Comparison of ENCODE assay signal across 8 cellular contexts in genomic region chr16:74296465-74297295, GRCh38. TPM values are rescaled to one million over a fixed set of nuclear protein-coding genes. Genes with fewer than 3 reads are reported as not detected.
DNase-seq lines count a peak whose midpoint lies in the region; ATAC-seq, FAIRE-seq and TF ChIP-seq lines count a peak whose summit lies in the region.

Gene PSMD7 (plus strand): TSS chr16:74296814. CDS start chr16:74296915, 101 bp downstream.

- POLR2A ChIA-PET in AG04450 (lab: Yijun Ruan, JAX): interaction anchor here (1.0 kb wide), 1 partner anchor 370 kb away, joined by 3 read pairs; the partner anchor contains the start of gene RFWD3
- POLR2A ChIA-PET in WTC11 (lab: Charles Lee): interaction anchor here (0.6 to 1.0 kb wide), 3 partner anchors 9 to 35 kb away, joined by 3 to 4 read pairs (median 3); no protein-coding TSS in a partner anchor

- no peak for TF ChIP-seq CTCF in AG04450 (IDR thresholded peaks at IDR 0.05; ENCODE audit: low read depth, low read length)
- no peak for TF ChIP-seq CTCF in WTC11 (IDR thresholded peaks at IDR 0.05)
- TF ChIP-seq CTCF in bronchial epithelial cell (IDR thresholded peaks at IDR 0.05; ENCODE audit: insufficient read depth, low read length, severe bottlenecking): no peak

- H3K4me1 ChIP-seq in small intestine (ENCODE audit: control insufficient read depth in 2 of 2, insufficient read depth in 1 of 2, low read depth in 1 of 2, low read length in 1 of 2): peaks cover 4 to 5% of the 10 kb centered on the region in 2 donors

- H3K27ac ChIP-seq in AG04450 (ENCODE audit: low read depth, low read length) (peak within 1 kb of the TSS; percentile 88), small intestine (ENCODE audit: low read depth in 1 of 2, low read length in 1 of 2) (peak within 1 kb of the TSS; percentile 84 to 97)

- 0 to 1% (median 0%) methylated on average over 59 to 71 of the region's 71 CpGs for WGBS in small intestine, 3 donors

- peak; percentile 61 for DNase-seq in AG04450 (ENCODE audit: low read depth, low spot score)
- DNase-seq in NCI-H2227 treated with DMSO at 0.1 percent for 48 hours (lab: John Stamatoyannopoulos, UW): peak; percentile 84
- DNase-seq in WTC11 (ENCODE audit: low spot score): peak; percentile 90
- DNase-seq in bronchial epithelial cell (ENCODE audit: low read depth): peak; percentile 72
- peak; percentile 93 for DNase-seq in iPS-NIHi11 (ENCODE audit: low spot score)
- peak; percentile 93 for DNase-seq in small intestine

- peaks cover 13% of the 10 kb centered on the region for H3K4me1 Mint-ChIP-seq in WTC11

- H3K9me3 ChIP-seq in AG04450 (ENCODE audit: control insufficient read depth, insufficient read depth, low read length): peaks cover 5% of the 10 kb centered on the region
- H3K9me3 ChIP-seq in small intestine (ENCODE audit: control insufficient read depth, low read depth): no peaks in the 10 kb centered on the region

- H3K36me3 Mint-ChIP-seq in WTC11: peaks cover 32% of the 10 kb centered on the region

- H3K27me3 ChIP-seq in AG04450 (ENCODE audit: control insufficient read depth, insufficient read depth, low read length): no peaks in the 10 kb centered on the region
- no peaks in the 10 kb centered on the region for H3K27me3 ChIP-seq in bronchial epithelial cell (ENCODE audit: control insufficient read depth, insufficient read depth, low read length)
- no peaks in the 10 kb centered on the region for H3K27me3 ChIP-seq in small intestine (ENCODE audit: control insufficient read depth in 2 of 2, insufficient read depth in 2 of 2, low read length in 2 of 2)

- H3K36me3 ChIP-seq in bronchial epithelial cell (ENCODE audit: control insufficient read depth, insufficient read depth, low read length) (peaks cover 19% of the 10 kb centered on the region), small intestine (ENCODE audit: control insufficient read depth in 2 of 2, insufficient read depth in 2 of 2, low read length in 2 of 2) (peaks cover 6 to 8% of the 10 kb centered on the region in 2 donors)

- peak within 1 kb of the TSS; percentile 94 for H3K4me3 ChIP-seq in AG04450 (ENCODE audit: low read depth, low read length)
- H3K4me3 ChIP-seq in bronchial epithelial cell (ENCODE audit: low read depth, low read length): peak within 1 kb of the TSS; percentile 95
- H3K4me3 ChIP-seq in small intestine (ENCODE audit: low read depth in 1 of 2, low read length in 2 of 2): peak within 1 kb of the TSS; percentile 78 to 94

- peak; percentile 96 for ATAC-seq in GM18907 (IDR thresholded peaks at IDR 0.05; ENCODE audit: unreplicated experiment)
- peak; percentile 92 for ATAC-seq in HG03139 (IDR thresholded peaks at IDR 0.05; ENCODE audit: unreplicated experiment)
- ATAC-seq in WTC11: peak; percentile 93

- peak within 1 kb of the TSS; percentile 97 for H3K4me3 Mint-ChIP-seq in WTC11

- H3K9me3 Mint-ChIP-seq in WTC11: peaks cover 7% of the 10 kb centered on the region

- peaks cover 9% of the 10 kb centered on the region for H3K27me3 Mint-ChIP-seq in WTC11 (ENCODE audit: low read depth)

- CTCF ChIA-PET in AG04450 (lab: Charles Lee) (interaction anchor here (0.8 to 2.2 kb wide), 3 partner anchors 13 to 22 kb away, joined by 3 to 19 read pairs (median 4); no protein-coding TSS in a partner anchor), WTC11 (lab: Charles Lee) (interaction anchor here (1.3 to 1.4 kb wide), 2 partner anchors 13 to 21 kb away, joined by 3 to 6 read pairs; no protein-coding TSS in a partner anchor)

- no peak for FAIRE-seq in bronchial epithelial cell (lab: Jason Lieb, UNC)
- no peak for FAIRE-seq in small intestine (lab: Jason Lieb, UNC)

- H3K27ac Mint-ChIP-seq in WTC11: peak within 1 kb of the TSS; percentile 96

TF ChIP-seq in WTC11, 78 proteins besides CTCF, POLR2A, EP300 and RAD21 (continues in another document):
- peak; percentile 68; the same call in 1 of the 2 replicates for TF ChIP-seq SMAD3 (CRISPR knock-in tag; IDR thresholded peaks at IDR 0.05; ENCODE audit: borderline replicate concordance)
- TF ChIP-seq ATF1 (CRISPR knock-in tag; IDR thresholded peaks at IDR 0.05): 0 out of 2 replicates have a peak, but pooled peaks have one; percentile 45
- peak; percentile 72; the same call in 1 of the 2 replicates for TF ChIP-seq JUN (CRISPR knock-in tag; IDR thresholded peaks at IDR 0.05)
- TF ChIP-seq ZNF138 (CRISPR knock-in tag; conservative IDR thresholded peaks at IDR 0.05): no peak
- TF ChIP-seq FOXP1 (CRISPR knock-in tag; IDR thresholded peaks at IDR 0.05; ENCODE audit: borderline replicate concordance): peak; percentile 93; the same call in 1 of the 2 replicates
- no peak for TF ChIP-seq ZNF671 (CRISPR knock-in tag; IDR thresholded peaks at IDR 0.05)
- TF ChIP-seq USF2 (CRISPR knock-in tag; IDR thresholded peaks at IDR 0.05): no peak
- TF ChIP-seq NR2C2 (CRISPR knock-in tag; IDR thresholded peaks at IDR 0.05): peak; percentile 45; the same call in 1 of the 2 replicates
- no peak for TF ChIP-seq ZNF219 (CRISPR knock-in tag; IDR thresholded peaks at IDR 0.05; ENCODE audit: borderline replicate concordance)
- no peak for TF ChIP-seq ELF4 (CRISPR knock-in tag; IDR thresholded peaks at IDR 0.05; ENCODE audit: low read depth)
- no peak for TF ChIP-seq ZNF121 (CRISPR knock-in tag; IDR thresholded peaks at IDR 0.05)
- TF ChIP-seq ZNF396 (CRISPR knock-in tag; IDR thresholded peaks at IDR 0.05; ENCODE audit: borderline replicate concordance): no peak
- TF ChIP-seq CDX4 (CRISPR knock-in tag; IDR thresholded peaks at IDR 0.05; ENCODE audit: borderline replicate concordance): no peak
- no peak for TF ChIP-seq PRDM15 (CRISPR knock-in tag; IDR thresholded peaks at IDR 0.05)
- no peak; the same call in 1 of the 2 replicates for TF ChIP-seq ZBTB43 (CRISPR knock-in tag; IDR thresholded peaks at IDR 0.05)

RNA-seq across cellular contexts. Expression of gene PSMD7, which starts in this region (rescaled TPM):
- polyA plus RNA-seq in AG04450 (2011; rRNA removed) (112 and 153 TPM in 2 replicates), small intestine (10 to 100 TPM; 61.7 to 86.7 (median 67.0) TPM)
- 55.1 and 67.2 TPM in 2 replicates for polyA minus RNA-seq in AG04450 (2011; rRNA and poly(A)+ RNA removed)
- total RNA-seq in WTC11 (2021) (124 to 135 TPM (median 131 TPM) in 3 replicates), bronchial epithelial cell (79.8 and 104 TPM in 2 replicates)

Comparison
In these comparisons a context has a peak if more than half of its experiments do, and no peak if none do; other contexts are left out.
1. Peak in every context shown above with its lines: DNase-seq, ATAC-seq, H3K4me3 ChIP-seq and H3K27ac ChIP-seq.